Comparison of ENCODE assay signal across 7 cellular contexts in the genomic region with DNA sequence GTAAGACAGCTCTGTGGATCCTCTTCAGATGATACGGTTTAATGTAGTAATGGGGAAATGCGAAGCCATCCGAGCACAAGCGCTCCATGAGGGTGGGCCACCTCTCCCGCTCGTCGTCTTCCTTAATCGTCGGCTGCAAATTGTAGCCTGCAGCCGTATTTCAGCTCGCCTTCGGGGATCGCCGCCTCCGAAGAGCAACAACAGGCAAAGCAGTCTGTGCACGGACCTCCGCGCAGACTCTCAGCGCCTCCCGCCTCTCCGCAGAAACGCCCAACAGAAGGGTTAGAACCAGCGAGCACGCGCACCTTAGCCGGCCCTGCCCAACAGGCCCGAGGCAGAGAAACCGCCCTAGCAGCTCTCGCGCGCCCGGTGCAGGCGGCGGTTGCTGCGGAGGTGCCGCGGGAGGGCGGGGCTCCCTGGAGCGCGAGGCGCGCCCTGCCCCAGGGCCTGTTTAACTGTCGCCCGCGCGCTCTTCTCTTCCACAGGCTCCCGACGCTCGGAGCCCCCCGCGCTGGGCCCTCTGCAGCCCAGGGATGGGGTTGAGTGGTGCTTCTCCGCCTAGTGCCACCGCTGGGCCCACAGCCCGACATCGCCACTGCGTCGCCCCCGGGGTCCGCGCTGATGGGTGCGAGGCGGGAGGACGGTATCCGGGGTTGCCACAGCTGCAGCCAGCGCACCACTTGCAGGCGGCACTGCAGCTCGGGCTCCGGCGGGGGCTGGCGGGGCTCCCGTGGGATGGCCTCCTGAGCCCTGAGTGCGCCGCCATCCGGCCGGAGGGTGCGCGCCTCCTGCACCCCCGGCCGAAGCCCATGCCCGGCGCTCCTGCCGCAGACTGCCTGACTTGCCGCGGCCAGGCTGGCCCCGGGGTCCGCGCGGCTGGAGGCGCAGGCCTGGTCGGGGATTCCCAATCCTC. TPM values are rescaled to one million over a fixed set of nuclear protein-coding genes. Genes with fewer than 3 reads are reported as not detected.
DNase-seq lines count a peak whose midpoint lies in the region; ATAC-seq and TF ChIP-seq lines count a peak whose summit lies in the region.
"Not testable (repeated sequence)": the region's sequence is repeated elsewhere in the genome, so short reads cannot be mapped to it uniquely, and the experiment has no call there.

TSS of gene ANKRD36B (minus strand) at position 280 of the 913 bp plus-strand sequence. CDS start at position 88, 192 bp downstream.

- H3K4me2 ChIP-seq in OCI-LY7 (ENCODE audit: low read length), result peak within 1 kb of the TSS; percentile 98

- not testable (repeated sequence) for BruUV-seq in OCI-LY7 (replicated peaks; lab: Mats Ljungman, UMichigan)

- peaks cover 16% of the 10 kb centered on the region for H3K79me2 ChIP-seq in OCI-LY7 (ENCODE audit: insufficient read depth, low read depth, low read length)

- H3K27ac ChIP-seq in OCI-LY7 (ENCODE audit: low read depth, low read length, poor library complexity, severe bottlenecking), result peak within 1 kb of the TSS; percentile 89
- H3K27ac ChIP-seq in right lobe of liver, result peak within 1 kb of the TSS; percentile 58 to 90 (median 72)

- peak within 1 kb of the TSS; percentile 95 for H3K27ac Mint-ChIP-seq in activated T-cell treated with anti-CD3 and anti-CD28 coated beads, Interleukin-2, amount 50 U/mL, for 24 hours
- peak within 1 kb of the TSS; percentile 48 for H3K27ac Mint-ChIP-seq in endothelial cell (ENCODE audit: unreplicated experiment)

- not testable (repeated sequence) for H3K27me3 ChIP-seq in right lobe of liver

- not testable (repeated sequence) for H3K9me3 Mint-ChIP-seq in activated T-cell treated with anti-CD3 and anti-CD28 coated beads, Interleukin-2, amount 50 U/mL, for 24 hours; endothelial cell (ENCODE audit: unreplicated experiment)

- H3K36me3 Mint-ChIP-seq in activated T-cell treated with anti-CD3 and anti-CD28 coated beads, Interleukin-2, amount 50 U/mL, for 24 hours (ENCODE audit: low read depth); endothelial cell (ENCODE audit: low read depth, unreplicated experiment): not testable (repeated sequence)

- CTCF ChIA-PET in OCI-LY7 (lab: Charles Lee; ENCODE audit: unreplicated experiment), result interaction anchor here (1.0 kb wide), 1 partner anchor 108 kb away, joined by 4 read pairs; no protein-coding TSS in a partner anchor

- H4K20me1 ChIP-seq in OCI-LY7 (ENCODE audit: insufficient read depth, low read length), result not testable (repeated sequence)

- H3K4me3 ChIP-seq in OCI-LY7 (ENCODE audit: low read depth, low read length, poor library complexity, severe bottlenecking), result peak within 1 kb of the TSS; percentile 73
- H3K4me3 ChIP-seq in right lobe of liver, result peak within 1 kb of the TSS; percentile 53 to 60 (median 55)

- TF ChIP-seq POLR2A in GM18526 (IDR thresholded peaks at IDR 0.05; ENCODE audit: extremely low read depth, insufficient read length), result peak; percentile 28
- TF ChIP-seq POLR2A in right lobe of liver (IDR thresholded peaks at IDR 0.05), result peak; percentile 66

- not testable (repeated sequence) for H3K9me2 ChIP-seq in OCI-LY7 (ENCODE audit: insufficient read depth, low read length)

- peak; percentile 77 for ATAC-seq in HG02884 (IDR thresholded peaks at IDR 0.05; ENCODE audit: unreplicated experiment)
- ATAC-seq in right lobe of liver, result peak; percentile 72 to 82 (median 76)

- 0% methylated on average over 14 of the region's 90 CpGs for WGBS in right lobe of liver (ENCODE audit: insufficient coverage, low coverage, low lambda C conversion rate, missing lambda C conversion rate)

- not testable (repeated sequence) for H3K27me3 Mint-ChIP-seq in activated T-cell treated with anti-CD3 and anti-CD28 coated beads, Interleukin-2, amount 50 U/mL, for 24 hours; endothelial cell (ENCODE audit: unreplicated experiment)

- intact Hi-C loops in OCI-LY7 (cut with micrococcal nuclease; ENCODE audit: unreplicated experiment), result loop anchor here (2.0 kb wide), 3 partner anchors 75 to 795 kb away; partner anchors contain the start of gene ACTR1B
- intact Hi-C loops in right lobe of liver (cut with DNase I), result loop anchor here in 1 of 2 donors (10.0 kb wide), 1 partner anchor 105 kb away; no protein-coding TSS in a partner anchor

- POLR2A ChIA-PET in OCI-LY7 (lab: Charles Lee), result interaction anchor here (1.0 kb wide), 2 partner anchors 74 to 141 kb away, joined by 3 to 5 read pairs; partner anchors contain the start of gene ACTR1B

- peak within 1 kb of the TSS; percentile 99 for H2AFZ ChIP-seq in OCI-LY7 (ENCODE audit: low read length)

- H3K9me3 ChIP-seq in OCI-LY7 (ENCODE audit: low read length); right lobe of liver: not testable (repeated sequence)

- peak; percentile 82 for DNase-seq in OCI-LY7 (ENCODE audit: low spot score)
- DNase-seq in activated T-cell treated with anti-CD3 and anti-CD28 coated beads, Interleukin-2, amount 50 U/mL, for 24 hours, result peak; percentile 77
- peak; percentile 62 for DNase-seq in endothelial cell (ENCODE audit: low spot score)
- peak; percentile 65 to 76 (median 70) for DNase-seq in right lobe of liver
- DNase-seq in stimulated activated CD4-positive, alpha-beta T cell treated with anti-CD3 and anti-CD28 coated beads, Interleukin-15, amount 100 ng/mL, for 1 hour (ENCODE audit: low read depth in 1 of 2, low spot score in 1 of 2), result peak; percentile 44 to 49

- H3K36me3 ChIP-seq in OCI-LY7 (ENCODE audit: insufficient read depth, low read length); right lobe of liver: not testable (repeated sequence)

- not testable (repeated sequence) for TF ChIP-seq CTCF in OCI-LY7 (conservative IDR thresholded peaks at IDR 0.05; ENCODE audit: low read length); endothelial cell (IDR thresholded peaks at IDR 0.05; ENCODE audit: unreplicated experiment)
- peak in 1 of 4 donors; percentile 9 for TF ChIP-seq CTCF in right lobe of liver (IDR thresholded peaks at IDR 0.05)

- not testable (repeated sequence) for H3K4me1 Mint-ChIP-seq in activated T-cell treated with anti-CD3 and anti-CD28 coated beads, Interleukin-2, amount 50 U/mL, for 24 hours (ENCODE audit: low read depth); endothelial cell (ENCODE audit: unreplicated experiment)

- H3K4me3 Mint-ChIP-seq in activated T-cell treated with anti-CD3 and anti-CD28 coated beads, Interleukin-2, amount 50 U/mL, for 24 hours, result peak within 1 kb of the TSS; percentile 94
- peak within 1 kb of the TSS; percentile 98 for H3K4me3 Mint-ChIP-seq in endothelial cell (ENCODE audit: unreplicated experiment)

- not testable (repeated sequence) for H3K4me1 ChIP-seq in OCI-LY7 (ENCODE audit: insufficient read depth, low read length, poor library complexity, severe bottlenecking); right lobe of liver

RNA-seq across cellular contexts. Expression of gene ANKRD36B, which starts in this region (rescaled TPM):
- total RNA-seq in OCI-LY7 (2014; rRNA removed; shearing (Covaris generic)), result 84.9 and 132 TPM in 2 replicates
- 59.6 and 70.4 TPM in 2 replicates for total RNA-seq in OCI-LY7 (2022)
- total RNA-seq in endothelial cell (ENCODE audit: unreplicated experiment), result 32.9 TPM
- total RNA-seq in right lobe of liver, result 1 to 10 TPM; 2.0 to 6.9 (median 3.6) TPM

Comparison
In these comparisons a context has a peak if more than half of its experiments do, and no peak if none do; other contexts are left out.
1. Peak in every context shown above with its lines: DNase-seq, ATAC-seq, H3K4me3 ChIP-seq and H3K27ac ChIP-seq.